ENCODE assay signal across 10 cellular contexts in the genomic region with DNA sequence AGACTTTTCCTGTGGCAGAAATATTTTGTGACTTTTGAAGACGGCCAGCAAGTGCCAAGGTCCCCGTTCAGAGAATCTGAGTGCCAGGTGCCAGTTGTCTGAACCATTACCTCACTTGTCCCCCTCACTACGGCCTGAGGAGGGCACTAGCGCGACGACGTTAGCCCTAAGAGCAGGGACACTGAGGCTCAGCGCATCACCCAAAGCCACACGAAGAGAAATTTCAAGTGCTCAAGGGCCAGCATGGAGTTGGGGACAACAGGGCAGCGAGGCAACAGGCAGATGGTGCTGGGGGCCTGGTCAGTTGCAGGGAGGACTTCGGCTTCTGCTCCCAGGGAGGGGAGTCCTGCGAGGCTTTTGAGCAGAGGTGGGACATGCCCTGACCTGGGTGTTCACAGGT. TPM values are rescaled to one million over a fixed set of nuclear protein-coding genes. Genes with fewer than 3 reads are reported as not detected.
DNase-seq lines count a peak whose midpoint lies in the region; ATAC-seq, FAIRE-seq and TF ChIP-seq lines count a peak whose summit lies in the region.
"Had no signal": no experiment of that assay in that cellular context is flagged by ENCODE, and none has a peak within 500 bp of the region (broad histone marks: within the 10 kb centered on the region; RNA-seq: fewer than 3 reads in every experiment).

No MANE protein-coding gene starts in this region.

- H4K20me1 ChIP-seq in Loucy (ENCODE audit: insufficient read depth, low read length, poor library complexity, severe bottlenecking) = no peaks in the 10 kb centered on the region

- ATAC-seq in activated CD4-positive, alpha-beta T cell treated with anti-CD3 and anti-CD28 coated beads for 36 hours = peak; percentile 50
- ATAC-seq in pancreas (peak in 3 of 4 donors; percentile 29 to 31 (median 30)), HG03039 (IDR thresholded peaks at IDR 0.05; ENCODE audit: unreplicated experiment) (no peak)

- H3K36me3 Mint-ChIP-seq in activated CD4-positive, alpha-beta T cell treated with anti-CD3 and anti-CD28 coated beads for 36 hours (ENCODE audit: low read depth) = peaks cover 22% of the 10 kb centered on the region

- H3K27ac ChIP-seq in pancreas = no peak overlapping the region
- H3K27ac ChIP-seq: body of pancreas, ovary had no signal

- H3K9ac ChIP-seq in Loucy (ENCODE audit: low read depth, low read length, poor library complexity, severe bottlenecking) = no peak overlapping the region

- DNase-seq in activated CD4-positive, alpha-beta T cell treated with anti-CD3 and anti-CD28 coated beads for 36 hours = peak; percentile 59
- no peak for DNase-seq in activated CD4-positive, alpha-beta T cell treated with anti-CD3 and anti-CD28 coated beads, Interleukin-2, amount 50 U/mL, for 4 hours
- DNase-seq in cardiac fibroblast (ENCODE audit: low read depth in 2 of 2) (no peak), pancreas (no peak), SIG-M5 (lab: John Stamatoyannopoulos, UW) (no peak), DMS153 treated with DMSO at 0.1 percent for 48 hours (lab: John Stamatoyannopoulos, UW; ENCODE audit: unreplicated experiment) (no peak)

- WGBS in pancreas, 2 donors = 36 to 41% methylated on average over 12 of the region's 12 CpGs

- H3K4me1 Mint-ChIP-seq in activated CD4-positive, alpha-beta T cell treated with anti-CD3 and anti-CD28 coated beads for 36 hours = no peaks in the 10 kb centered on the region

- TF ChIP-seq CTCF in Loucy (conservative IDR thresholded peaks at IDR 0.05; ENCODE audit: low read length) = peak; percentile 42
- peak; percentile 32 for TF ChIP-seq CTCF in cardiac fibroblast (IDR thresholded peaks at IDR 0.05; ENCODE audit: low read depth, low read length)
- no peak for TF ChIP-seq CTCF in pancreas (IDR thresholded peaks at IDR 0.05)

- no peak for FAIRE-seq in pancreas (lab: Jason Lieb, UNC)

- H3K27me3 Mint-ChIP-seq in activated CD4-positive, alpha-beta T cell treated with anti-CD3 and anti-CD28 coated beads for 36 hours = no peaks in the 10 kb centered on the region

- H3K4me1 ChIP-seq in Loucy (ENCODE audit: insufficient read depth, low read length, poor library complexity, severe bottlenecking) = no peaks in the 10 kb centered on the region
- no peaks in the 10 kb centered on the region for H3K4me1 ChIP-seq in pancreas
- H3K4me1 ChIP-seq: body of pancreas had no signal

- POLR2A ChIA-PET in activated CD4-positive, alpha-beta T cell treated with anti-CD3 and anti-CD28 coated beads for 36 hours (lab: Charles Lee) = interaction anchor here (0.6 to 2.6 kb wide), 3 partner anchors 119 to 306 kb away, joined by 3 to 8 read pairs (median 7); a partner anchor contains a TSS

- no peaks in the 10 kb centered on the region for H3K79me2 ChIP-seq in Loucy (ENCODE audit: insufficient read depth, low read length)

- H3K9me3 Mint-ChIP-seq in activated CD4-positive, alpha-beta T cell treated with anti-CD3 and anti-CD28 coated beads for 36 hours (ENCODE audit: low read depth) = no peaks in the 10 kb centered on the region

- CTCF ChIA-PET in activated CD4-positive, alpha-beta T cell treated with anti-CD3 and anti-CD28 coated beads for 36 hours (lab: Charles Lee) = interaction anchor here (1.0 to 8.7 kb wide), 15 partner anchors 10 to 459 kb away, joined by 3 to 165 read pairs (median 9); a partner anchor contains a TSS

- H3K9me3 ChIP-seq in Loucy (ENCODE audit: insufficient read depth, low read depth, low read length) (no peaks in the 10 kb centered on the region), pancreas (no peaks in the 10 kb centered on the region)
- H3K9me3 ChIP-seq: body of pancreas, ovary had no signal

- H3K9me2 ChIP-seq in Loucy (replicated peaks; ENCODE audit: low read depth, low read length) = no peaks in the 10 kb centered on the region

- no peak overlapping the region for H3K27ac Mint-ChIP-seq in activated CD4-positive, alpha-beta T cell treated with anti-CD3 and anti-CD28 coated beads for 36 hours

- H3K36me3 ChIP-seq in Loucy (ENCODE audit: insufficient read depth, low read length) = peaks cover 31% of the 10 kb centered on the region; the same call in 1 of the 2 replicates
- peaks cover 4 to 31% (median 7%) of the 10 kb centered on the region in 3 donors for H3K36me3 ChIP-seq in pancreas
- H3K36me3 ChIP-seq: ovary had no signal

- no peaks in the 10 kb centered on the region for H3F3A ChIP-seq in Loucy (ENCODE audit: low read depth)

- H3K4me3 Mint-ChIP-seq in activated CD4-positive, alpha-beta T cell treated with anti-CD3 and anti-CD28 coated beads for 36 hours = no peak overlapping the region

- no peak overlapping the region for H2AFZ ChIP-seq in Loucy (ENCODE audit: low read length)

- intact Hi-C loops in activated CD4-positive, alpha-beta T cell treated with anti-CD3 and anti-CD28 coated beads for 36 hours (cut with DNase I, micrococcal nuclease) = loop anchor here (1.0 to 10.0 kb wide), 4 partner anchors 121 to 459 kb away; a partner anchor contains a TSS
- intact Hi-C loops in pancreas (cut with DNase I) = loop anchor here (2.0 to 10.0 kb wide), 4 partner anchors 115 to 455 kb away; a partner anchor contains a TSS

- H3K4me3 ChIP-seq in Loucy (ENCODE audit: low read length, poor library complexity, severe bottlenecking) = no peak overlapping the region
- H3K4me3 ChIP-seq in cardiac fibroblast (replicated peaks in 1 of 2; ENCODE audit: low read depth in 2 of 2, low read length in 2 of 2) = no peak overlapping the region
- no peak overlapping the region for H3K4me3 ChIP-seq in pancreas
- H3K4me3 ChIP-seq: body of pancreas, ovary had no signal

- no peak overlapping the region for H3K4me2 ChIP-seq in Loucy (ENCODE audit: low read depth, low read length, poor library complexity, severe bottlenecking)

- no peaks in the 10 kb centered on the region for H3K27me3 ChIP-seq in Loucy (ENCODE audit: insufficient read depth, low read length, poor library complexity, severe bottlenecking)
- H3K27me3 ChIP-seq in pancreas = no peaks in the 10 kb centered on the region
- H3K27me3 ChIP-seq: body of pancreas, ovary had no signal

RNA-seq across cellular contexts. Expression of a gene that starts 9.5 kb away (rescaled TPM):
- total RNA-seq in activated CD4-positive, alpha-beta T cell treated with anti-CD3 and anti-CD28 coated beads for 36 hours = 100 to 1,000 TPM; 151 to 197 TPM
- 10 to 100 TPM; 42.5 to 90.3 (median 53.3) TPM for total RNA-seq in pancreas
- polyA plus RNA-seq in pancreas = 100 to 1,000 TPM; 203 to 302 TPM

RNA-seq across cellular contexts. Expression of a gene that starts 13.5 kb away (rescaled TPM):
- total RNA-seq in activated CD4-positive, alpha-beta T cell treated with anti-CD3 and anti-CD28 coated beads for 36 hours = 100 to 1,000 TPM; 178 to 190 TPM
- 10 to 100 TPM; 41.3 to 61.0 (median 48.5) TPM for total RNA-seq in pancreas
- 100 to 1,000 TPM; 226 to 266 TPM for polyA plus RNA-seq in pancreas

RNA-seq across cellular contexts. Expression of a gene that starts 30.5 kb away (rescaled TPM):
- 1 to 10 TPM; 3.9 to 4.3 TPM for total RNA-seq in activated CD4-positive, alpha-beta T cell treated with anti-CD3 and anti-CD28 coated beads for 36 hours
- total RNA-seq in pancreas = 10 to 100 TPM in 4 of 6 donors, 1 to 10 TPM in 2; 6.6 to 12.6 (median 11.2) TPM
- 1 to 10 TPM; 5.0 to 8.5 TPM for polyA plus RNA-seq in pancreas

RNA-seq across cellular contexts. Expression of a gene that starts 50.4 kb away (rescaled TPM):
- total RNA-seq in activated CD4-positive, alpha-beta T cell treated with anti-CD3 and anti-CD28 coated beads for 36 hours = 100 to 1,000 TPM; 109 to 122 TPM
- 10 to 100 TPM in 1 of 6 donors, 1 to 10 TPM in 5; 5.7 to 13.8 (median 7.1) TPM for total RNA-seq in pancreas
- polyA plus RNA-seq in pancreas = 1 to 10 TPM; 5.2 TPM

RNA-seq across cellular contexts. Expression of a gene that starts 56.5 kb away (rescaled TPM):
- total RNA-seq in activated CD4-positive, alpha-beta T cell treated with anti-CD3 and anti-CD28 coated beads for 36 hours = 10 to 100 TPM; 83.7 to 90.8 TPM
- total RNA-seq in pancreas = 10 to 100 TPM in 4 of 6 donors, 1 to 10 TPM in 2; 6.0 to 17.3 (median 13.6) TPM
- 1 to 10 TPM; 9.4 TPM for polyA plus RNA-seq in pancreas

Comparison
In these comparisons a context has a peak if more than half of its experiments do, and no peak if none do; other contexts are left out.
1. CTCF ChIP-seq: peak in Loucy (single experiment) and cardiac fibroblast (single experiment); none in pancreas (0 of 4).